In genomic region chr1:185341196-185341781, GRCh38 we compare ENCODE assay signal across 19 cellular contexts. TPM values are rescaled to one million over a fixed set of nuclear protein-coding genes. Genes with fewer than 3 reads are reported as not detected.
DNase-seq lines count a peak whose midpoint lies in the region; ATAC-seq and TF ChIP-seq lines count a peak whose summit lies in the region.
"Had no signal": no experiment of that assay in that cellular context is flagged by ENCODE, and none has a peak within 500 bp of the region (broad histone marks: within the 10 kb centered on the region; RNA-seq: fewer than 3 reads in every experiment).

No MANE protein-coding gene starts in this region.

- no peak overlapping the region for H3K4me3 Mint-ChIP-seq in CD4-positive, CD25-positive, alpha-beta regulatory T cell
- no peak overlapping the region for H3K4me3 Mint-ChIP-seq in T-helper 17 cell
- H3K4me3 Mint-ChIP-seq: CD8-positive, alpha-beta memory T cell; GM23338 had no signal

- ATAC-seq in CD4-positive, CD25-positive, alpha-beta regulatory T cell (ENCODE audit: low read depth in 2 of 2), result no peak
- ATAC-seq in left colon, result peak; percentile 72
- no peak for ATAC-seq in Right ventricle myocardium inferior
- ATAC-seq in T-helper 17 cell, result no peak
- ATAC-seq: GM23338 had no signal

- peak overlapping the region in 2 of 3 donors; percentile 72 to 75 for H3K27ac Mint-ChIP-seq in CD4-positive, CD25-positive, alpha-beta regulatory T cell
- no peak overlapping the region for H3K27ac Mint-ChIP-seq in T-helper 17 cell
- H3K27ac Mint-ChIP-seq: GM23338 had no signal

- peaks cover 20% of the 10 kb centered on the region for H3K4me1 ChIP-seq in CD4-positive, CD25-positive, alpha-beta regulatory T cell (ENCODE audit: control insufficient read depth, insufficient read depth, low read length, poor library complexity, severe bottlenecking)
- H3K4me1 ChIP-seq in HUES48 (ENCODE audit: control insufficient read depth, insufficient read depth, low read length) (no peaks in the 10 kb centered on the region), suprapubic skin (peaks cover 3% of the 10 kb centered on the region)

- no peak overlapping the region for H3K4me3 ChIP-seq in CD4-positive, CD25-positive, alpha-beta regulatory T cell (ENCODE audit: low read depth, low read length)
- H3K4me3 ChIP-seq in HUES48 (ENCODE audit: low read depth, low read length) (no peak overlapping the region), suprapubic skin (no peak overlapping the region)
- H3K4me3 ChIP-seq: GM23338 had no signal

- intact Hi-C loops in left colon (cut with DNase I, micrococcal nuclease) (no loop called here), Right ventricle myocardium inferior (cut with DNase I) (no loop called here)

- DNase-seq in CD4-positive, CD25-positive, alpha-beta regulatory T cell, result no peak
- DNase-seq in left colon (no peak), suprapubic skin (ENCODE audit: low spot score in 2 of 2) (no peak), Right ventricle myocardium inferior (ENCODE audit: missing footprints) (no peak), T-helper 17 cell (no peak)
- DNase-seq: AML-193; CD8-positive, alpha-beta memory T cell; COR-L47; DMS 273 treated with DMSO at 0.1 percent for 48 hours; DMS53; DND-41; EL; HCEC 1CT; IMR-90; KBM-7 had no signal

- no peaks in the 10 kb centered on the region for H3K9me3 Mint-ChIP-seq in CD4-positive, CD25-positive, alpha-beta regulatory T cell
- H3K9me3 Mint-ChIP-seq: CD8-positive, alpha-beta memory T cell; GM23338 had no signal

- H3K9ac ChIP-seq in HUES48 (ENCODE audit: low read depth, low read length), result no peak overlapping the region

- H3K36me3 ChIP-seq in CD4-positive, CD25-positive, alpha-beta regulatory T cell (ENCODE audit: control insufficient read depth, insufficient read depth, low read length), result no peaks in the 10 kb centered on the region
- no peaks in the 10 kb centered on the region for H3K36me3 ChIP-seq in HUES48 (ENCODE audit: control insufficient read depth, insufficient read depth, low read length)
- H3K36me3 ChIP-seq in suprapubic skin, result no peaks in the 10 kb centered on the region

- no peaks in the 10 kb centered on the region for H3K27me3 Mint-ChIP-seq in CD4-positive, CD25-positive, alpha-beta regulatory T cell
- H3K27me3 Mint-ChIP-seq in T-helper 17 cell, result no peaks in the 10 kb centered on the region
- H3K27me3 Mint-ChIP-seq: CD8-positive, alpha-beta memory T cell had no signal

- no peaks in the 10 kb centered on the region for H3K27me3 ChIP-seq in CD4-positive, CD25-positive, alpha-beta regulatory T cell (ENCODE audit: control insufficient read depth, insufficient read depth, low read length)
- no peaks in the 10 kb centered on the region for H3K27me3 ChIP-seq in HUES48 (ENCODE audit: control insufficient read depth, insufficient read depth, low read length)
- no peaks in the 10 kb centered on the region for H3K27me3 ChIP-seq in suprapubic skin

- H3K36me3 Mint-ChIP-seq in CD4-positive, CD25-positive, alpha-beta regulatory T cell, result no peaks in the 10 kb centered on the region
- H3K36me3 Mint-ChIP-seq in T-helper 17 cell (ENCODE audit: low read depth), result no peaks in the 10 kb centered on the region
- H3K36me3 Mint-ChIP-seq: CD8-positive, alpha-beta memory T cell had no signal

- H3K27ac ChIP-seq in CD4-positive, CD25-positive, alpha-beta regulatory T cell (ENCODE audit: insufficient read depth, low read length, poor library complexity, severe bottlenecking), result no peak overlapping the region
- peak overlapping the region; percentile 5 for H3K27ac ChIP-seq in HUES48 (ENCODE audit: low read depth, low read length)
- H3K27ac ChIP-seq in suprapubic skin, result no peak overlapping the region
- H3K27ac ChIP-seq: C4-2B, HL-60 had no signal

- TF ChIP-seq CTCF in suprapubic skin (IDR thresholded peaks at IDR 0.05), result no peak

- no peak for TF ChIP-seq POLR2A in suprapubic skin (IDR thresholded peaks at IDR 0.05)

- no peaks in the 10 kb centered on the region for H3K9me3 ChIP-seq in CD4-positive, CD25-positive, alpha-beta regulatory T cell (ENCODE audit: control insufficient read depth in 2 of 2, low read length in 2 of 2)
- no peaks in the 10 kb centered on the region for H3K9me3 ChIP-seq in HUES48 (ENCODE audit: control insufficient read depth, insufficient read depth, low read length)
- no peaks in the 10 kb centered on the region for H3K9me3 ChIP-seq in suprapubic skin
- no peaks in the 10 kb centered on the region for H3K9me3 ChIP-seq in T-helper 17 cell (ENCODE audit: control insufficient read depth, low read length, poor library complexity, severe bottlenecking)

- TF ChIP-seq EP300 in suprapubic skin (IDR thresholded peaks at IDR 0.05), result no peak

- H3K4me1 Mint-ChIP-seq in CD4-positive, CD25-positive, alpha-beta regulatory T cell, result peaks cover 19 to 43% (median 23%) of the 10 kb centered on the region in 4 donors
- peaks cover 28% of the 10 kb centered on the region for H3K4me1 Mint-ChIP-seq in T-helper 17 cell

RNA-seq across cellular contexts. Expression of gene IVNS1ABP, which starts 24.2 kb away (rescaled TPM):
- total RNA-seq in CD4-positive, CD25-positive, alpha-beta regulatory T cell, result 373 TPM
- 10 to 100 TPM; 66.9 to 95.2 (median 79.9) TPM for polyA plus RNA-seq in CD4-positive, CD25-positive, alpha-beta regulatory T cell
- total RNA-seq in left colon, result 100 to 1,000 TPM; 134 to 170 TPM
- 100 to 1,000 TPM; 116 to 189 (median 145) TPM for total RNA-seq in suprapubic skin
- 59.0 TPM for total RNA-seq in Right ventricle myocardium inferior
- total RNA-seq in T-helper 17 cell, result 100 to 1,000 TPM; 467 to 499 TPM
